Comparison of ENCODE assay signal across 5 cellular contexts in the genomic region with DNA sequence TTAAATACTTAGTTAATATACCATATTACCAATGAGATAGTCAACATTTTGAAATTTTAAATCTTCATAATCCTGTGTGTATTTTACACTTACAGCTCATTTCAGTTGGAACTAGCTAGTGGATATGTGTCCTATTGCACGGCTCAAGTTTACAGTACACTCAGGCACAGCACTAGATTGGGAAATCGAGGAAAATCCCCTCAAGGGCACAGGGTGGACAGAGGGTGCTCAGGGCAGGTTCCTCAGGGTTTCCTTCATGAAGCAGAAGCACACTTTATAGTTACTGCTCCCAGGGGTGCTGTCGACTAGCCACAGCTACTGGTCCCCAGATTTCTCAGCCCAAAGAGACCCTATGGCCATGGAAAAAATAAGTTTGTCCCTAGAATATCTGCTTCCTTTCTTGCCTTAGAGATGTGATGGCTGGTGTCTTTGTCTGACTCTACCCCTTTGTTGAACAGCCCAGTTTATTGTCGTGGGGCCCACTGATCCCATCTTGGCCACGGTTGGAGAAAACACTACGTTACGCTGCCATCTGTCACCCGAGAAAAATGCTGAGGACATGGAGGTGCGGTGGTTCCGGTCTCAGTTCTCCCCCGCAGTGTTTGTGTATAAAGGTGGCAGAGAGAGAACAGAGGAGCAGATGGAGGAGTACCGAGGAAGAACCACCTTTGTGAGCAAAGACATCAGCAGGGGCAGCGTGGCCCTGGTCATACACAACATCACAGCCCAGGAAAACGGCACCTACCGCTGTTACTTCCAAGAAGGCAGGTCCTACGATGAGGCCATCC. TPM values are rescaled to one million over a fixed set of nuclear protein-coding genes. Genes with fewer than 3 reads are reported as not detected.
A peak's percentile ranks its signal among the peaks of the same experiment; 100 is the strongest.
DNase-seq lines count a peak whose midpoint lies in the region; TF ChIP-seq lines count a peak whose summit lies in the region.

No MANE protein-coding gene starts in this region.

- H3K27me3 ChIP-seq in dorsolateral prefrontal cortex, result no peaks in the 10 kb centered on the region

- CTCF ChIA-PET in OCI-LY7 (lab: Charles Lee; ENCODE audit: unreplicated experiment), result no interaction called here

- BruUV-seq in OCI-LY7 (replicated peaks; lab: Mats Ljungman, UMichigan), result no TSS peak

- peaks cover 50% of the 10 kb centered on the region for H3K36me3 ChIP-seq in OCI-LY7 (ENCODE audit: insufficient read depth, low read length)

- H3K4me2 ChIP-seq in OCI-LY7 (ENCODE audit: low read length), result peak overlapping the region; percentile 60

- H3K4me1 ChIP-seq in OCI-LY7 (ENCODE audit: insufficient read depth, low read length, poor library complexity, severe bottlenecking), result peaks cover 48% of the 10 kb centered on the region

- peak overlapping the region; percentile 76 for H3K4me3 ChIP-seq in OCI-LY7 (ENCODE audit: low read depth, low read length, poor library complexity, severe bottlenecking)
- peak overlapping the region in 52 of 59 donors; percentile 13 to 95 (median 82) for H3K4me3 ChIP-seq in dorsolateral prefrontal cortex
- H3K4me3 ChIP-seq in skin epidermis, result peak overlapping the region; percentile 55 to 87 (median 75)

- no peaks in the 10 kb centered on the region for H4K20me1 ChIP-seq in OCI-LY7 (ENCODE audit: insufficient read depth, low read length)

- H3K9me3 ChIP-seq in OCI-LY7 (ENCODE audit: low read length), result no peaks in the 10 kb centered on the region

- POLR2A ChIA-PET in OCI-LY7 (lab: Charles Lee), result interaction anchor here (0.6 kb wide), 1 partner anchor 38 kb away, joined by 3 read pairs; no protein-coding TSS in a partner anchor

- no peak for DNase-seq in OCI-LY7 (ENCODE audit: low spot score)
- DNase-seq in dorsolateral prefrontal cortex, result peak in 1 of 10 donors; percentile 62
- DNase-seq in HuH-7.5 (ENCODE audit: low spot score), result no peak
- DNase-seq in superior temporal gyrus (ENCODE audit: extremely low spot score), result no peak

- no peaks in the 10 kb centered on the region for H3K9me2 ChIP-seq in OCI-LY7 (ENCODE audit: insufficient read depth, low read length)

- H3K27ac ChIP-seq in OCI-LY7 (ENCODE audit: low read depth, low read length, poor library complexity, severe bottlenecking) (no peak overlapping the region), dorsolateral prefrontal cortex (peak overlapping the region in 1 of 59 donors; percentile 72), skin epidermis (peak overlapping the region in 6 of 21 experiments; percentile 95 to 99 (median 98))

- peaks cover 41% of the 10 kb centered on the region; the same call in 1 of the 2 replicates for H3K79me2 ChIP-seq in OCI-LY7 (ENCODE audit: insufficient read depth, low read depth, low read length)

- TF ChIP-seq CTCF in OCI-LY7 (conservative IDR thresholded peaks at IDR 0.05; ENCODE audit: low read length), result no peak
- no peak for TF ChIP-seq CTCF in dorsolateral prefrontal cortex (IDR thresholded peaks at IDR 0.05 in 54 of 56, conservative IDR thresholded peaks at IDR 0.05 in 2 of 56; ENCODE audit: low read depth in 1 of 56, partially characterized antibody in 56 of 56)

- intact Hi-C loops in OCI-LY7 (cut with micrococcal nuclease; ENCODE audit: unreplicated experiment), result loop anchor here (2.0 kb wide), 1 partner anchor 62 kb away; no protein-coding TSS in a partner anchor
- intact Hi-C loops in dorsolateral prefrontal cortex (cut with DNase I), result loop anchor here (5.0 to 10.0 kb wide), 2 partner anchors 76 to 78 kb away; partner anchors contain the start of gene HMGN4 (in 2 of the 2)

- H2AFZ ChIP-seq in OCI-LY7 (ENCODE audit: low read length), result no peak overlapping the region

RNA-seq across cellular contexts. Expression of gene BTN2A1, which starts 1.5 kb away (rescaled TPM):
- 15.4 and 22.8 TPM in 2 replicates for total RNA-seq in OCI-LY7 (2014; rRNA removed; shearing (Covaris generic))
- total RNA-seq in OCI-LY7 (2022), result 23.4 and 23.5 TPM in 2 replicates
- 10 to 100 TPM; 16.0 to 33.4 (median 24.3) TPM for total RNA-seq in dorsolateral prefrontal cortex

RNA-seq across cellular contexts. Expression of gene BTN3A3, which starts 18.9 kb away (rescaled TPM):
- total RNA-seq in OCI-LY7 (2014; rRNA removed; shearing (Covaris generic)), result 17.4 and 20.5 TPM in 2 replicates
- total RNA-seq in OCI-LY7 (2022) (22.1 and 26.9 TPM in 2 replicates), dorsolateral prefrontal cortex (10 to 100 TPM in 114 of 120 experiments, 1 to 10 TPM in 6; 8.6 to 39.2 (median 16.9) TPM)

RNA-seq across cellular contexts. Expression of gene BTN1A1, which starts 40.9 kb away (rescaled TPM):
- 0.25 and 0.36 TPM in 2 replicates for total RNA-seq in OCI-LY7 (2014; rRNA removed; shearing (Covaris generic))
- total RNA-seq in OCI-LY7 (2022), result 1.0 and 1.1 TPM in 2 replicates
- total RNA-seq in dorsolateral prefrontal cortex, result under 1 TPM in 5 of 120 experiments, not detected in 115; 0.17 to 0.28 (median 0.19) TPM

RNA-seq across cellular contexts. Expression of gene BTN3A1, which starts 57.1 kb away (rescaled TPM):
- 33.4 and 34.6 TPM in 2 replicates for total RNA-seq in OCI-LY7 (2014; rRNA removed; shearing (Covaris generic))
- total RNA-seq in OCI-LY7 (2022) (33.3 and 46.5 TPM in 2 replicates), dorsolateral prefrontal cortex (10 to 100 TPM in 87 of 120 experiments, 1 to 10 TPM in 33; 5.7 to 21.3 (median 11.8) TPM)
